Comparison of ENCODE assay signal across 9 cellular contexts in genomic region chr9:2018764-2019548, GRCh38. TPM values are rescaled to one million over a fixed set of nuclear protein-coding genes. Genes with fewer than 3 reads are reported as not detected.
DNase-seq lines count a peak whose midpoint lies in the region; ATAC-seq, FAIRE-seq and TF ChIP-seq lines count a peak whose summit lies in the region.
"Had no signal": no experiment of that assay in that cellular context is flagged by ENCODE, and none has a peak within 500 bp of the region (broad histone marks: within the 10 kb centered on the region; RNA-seq: fewer than 3 reads in every experiment).

No MANE protein-coding gene starts in this region.

- CTCF ChIA-PET in activated CD4-positive, alpha-beta T cell treated with anti-CD3 and anti-CD28 coated beads, Interleukin-2, amount 10 ng/mL, durations not matched to agents 7 days and 5 days (lab: Charles Lee), result no interaction called here

- H3K4me1 Mint-ChIP-seq in activated CD4-positive, alpha-beta T cell treated with anti-CD3 and anti-CD28 coated beads, Interleukin-2, amount 10 ng/mL, durations not matched to agents 7 days and 5 days, result peaks cover 58% of the 10 kb centered on the region
- H3K4me1 Mint-ChIP-seq in activated naive CD4-positive, alpha-beta T cell treated with anti-CD3 and anti-CD28 coated beads, Interleukin-2, amount 50 U/mL, for 24 hours, result peaks cover 65% of the 10 kb centered on the region

- POLR2A ChIA-PET in activated CD4-positive, alpha-beta T cell treated with anti-CD3 and anti-CD28 coated beads, Interleukin-2, amount 10 ng/mL, durations not matched to agents 7 days and 5 days (lab: Charles Lee), result interaction anchor here (0.6 to 0.7 kb wide), 2 partner anchors 109 to 138 kb away, joined by 3 read pairs; no protein-coding TSS in a partner anchor

- H3K4me3 Mint-ChIP-seq in activated CD4-positive, alpha-beta T cell treated with anti-CD3 and anti-CD28 coated beads, Interleukin-2, amount 10 ng/mL, durations not matched to agents 7 days and 5 days, result peak overlapping the region; percentile 100
- peak overlapping the region; percentile 98 for H3K4me3 Mint-ChIP-seq in activated naive CD4-positive, alpha-beta T cell treated with anti-CD3 and anti-CD28 coated beads, Interleukin-2, amount 50 U/mL, for 24 hours

- no peaks in the 10 kb centered on the region for H3K27me3 Mint-ChIP-seq in activated CD4-positive, alpha-beta T cell treated with anti-CD3 and anti-CD28 coated beads, Interleukin-2, amount 10 ng/mL, durations not matched to agents 7 days and 5 days
- no peaks in the 10 kb centered on the region for H3K27me3 Mint-ChIP-seq in activated naive CD4-positive, alpha-beta T cell treated with anti-CD3 and anti-CD28 coated beads, Interleukin-2, amount 50 U/mL, for 24 hours

- H3K36me3 Mint-ChIP-seq in activated CD4-positive, alpha-beta T cell treated with anti-CD3 and anti-CD28 coated beads, Interleukin-2, amount 10 ng/mL, durations not matched to agents 7 days and 5 days (ENCODE audit: low read depth), result peaks cover 30% of the 10 kb centered on the region
- H3K36me3 Mint-ChIP-seq in activated naive CD4-positive, alpha-beta T cell treated with anti-CD3 and anti-CD28 coated beads, Interleukin-2, amount 50 U/mL, for 24 hours, result no peaks in the 10 kb centered on the region

- H3K36me3 ChIP-seq in iPS-20b (ENCODE audit: insufficient read depth, low read depth, low read length) (no peaks in the 10 kb centered on the region), thoracic aorta (no peaks in the 10 kb centered on the region)

- H3K27ac ChIP-seq in iPS-20b (ENCODE audit: low read length) (no peak overlapping the region), thoracic aorta (peak overlapping the region; percentile 96 to 99)

- FAIRE-seq in H54 (lab: Jason Lieb, UNC), result no peak

- H3K4me1 ChIP-seq in iPS-20b (ENCODE audit: insufficient read depth, low read length), result peaks cover 21% of the 10 kb centered on the region; the same call in 1 of the 2 replicates
- peaks cover 52 to 61% of the 10 kb centered on the region in 2 donors for H3K4me1 ChIP-seq in thoracic aorta (ENCODE audit: control insufficient read depth in 1 of 2, low read depth in 2 of 2)

- H3K4me3 ChIP-seq in iPS-20b (ENCODE audit: low read length) (peak overlapping the region; percentile 78), thoracic aorta (peak overlapping the region; percentile 94)

- H3K9ac ChIP-seq in iPS-20b (ENCODE audit: low read depth, low read length), result no peak overlapping the region

- TF ChIP-seq POLR2A in H54 (IDR thresholded peaks at IDR 0.05; ENCODE audit: low read depth, low read length), result no peak

- H3K27me3 ChIP-seq in iPS-20b (ENCODE audit: insufficient read depth, low read length) (peaks cover 78% of the 10 kb centered on the region), thoracic aorta (replicated peaks; ENCODE audit: insufficient read depth) (no peaks in the 10 kb centered on the region)

- peak overlapping the region; percentile 98 for H3K27ac Mint-ChIP-seq in activated CD4-positive, alpha-beta T cell treated with anti-CD3 and anti-CD28 coated beads, Interleukin-2, amount 10 ng/mL, durations not matched to agents 7 days and 5 days
- peak overlapping the region; percentile 97 for H3K27ac Mint-ChIP-seq in activated naive CD4-positive, alpha-beta T cell treated with anti-CD3 and anti-CD28 coated beads, Interleukin-2, amount 50 U/mL, for 24 hours

- no peak for TF ChIP-seq CTCF in thoracic aorta (IDR thresholded peaks at IDR 0.05)

- no peak for ATAC-seq in thoracic aorta (ENCODE audit: insufficient number of reproducible peaks, low FRiP score, low read depth)
- ATAC-seq in GM19452 (IDR thresholded peaks at IDR 0.05; ENCODE audit: unreplicated experiment), result no peak

- no peaks in the 10 kb centered on the region for H3K9me3 Mint-ChIP-seq in activated CD4-positive, alpha-beta T cell treated with anti-CD3 and anti-CD28 coated beads, Interleukin-2, amount 10 ng/mL, durations not matched to agents 7 days and 5 days
- H3K9me3 Mint-ChIP-seq in activated naive CD4-positive, alpha-beta T cell treated with anti-CD3 and anti-CD28 coated beads, Interleukin-2, amount 50 U/mL, for 24 hours, result no peaks in the 10 kb centered on the region

- peak; percentile 62 for DNase-seq in activated CD4-positive, alpha-beta T cell treated with anti-CD3 and anti-CD28 coated beads, Interleukin-2, amount 10 ng/mL, durations not matched to agents 7 days and 5 days
- DNase-seq in activated CD4-positive, alpha-beta T cell treated with anti-CD3 and anti-CD28 coated beads for 48 hours, result no peak
- DNase-seq in thoracic aorta (ENCODE audit: low spot score) (no peak), H54 (ENCODE audit: insufficient read length, low spot score) (no peak), anterior cingulate cortex (lab: John Stamatoyannopoulos, UW) (no peak)
- DNase-seq: NCI-H1092 had no signal

- H3K9me3 ChIP-seq in iPS-20b (ENCODE audit: insufficient read depth, low read depth, low read length), result no peaks in the 10 kb centered on the region
- H3K9me3 ChIP-seq in thoracic aorta, result no peaks in the 10 kb centered on the region

RNA-seq across cellular contexts. Expression of gene SMARCA2, which starts 3.8 kb away (rescaled TPM):
- 100 to 1,000 TPM; 264 to 274 TPM for total RNA-seq in activated CD4-positive, alpha-beta T cell treated with anti-CD3 and anti-CD28 coated beads, Interleukin-2, amount 10 ng/mL, durations not matched to agents 7 days and 5 days
- total RNA-seq in thoracic aorta, result 100 to 1,000 TPM; 118 to 177 TPM
